In the genomic region with DNA sequence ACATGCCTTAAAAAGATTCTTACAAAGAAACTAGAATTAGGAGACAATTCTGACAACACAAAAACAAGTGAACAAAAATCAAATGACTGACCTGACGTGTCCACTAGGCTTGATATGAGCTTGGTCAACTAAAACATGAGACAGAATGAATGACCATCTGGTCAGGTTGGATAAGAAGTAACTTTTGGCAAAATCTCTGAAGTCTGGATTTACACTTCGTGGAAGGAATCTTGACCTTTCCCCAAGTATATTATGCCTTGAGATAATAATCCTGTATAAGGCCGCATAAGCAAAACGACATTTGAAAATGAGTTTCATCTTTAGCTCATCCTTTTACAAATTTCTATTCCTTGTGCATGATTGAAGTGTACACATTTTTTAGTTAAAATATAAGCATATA, we compare ENCODE assay signal across 14 cellular contexts. TPM values are rescaled to one million over a fixed set of nuclear protein-coding genes. Genes with fewer than 3 reads are reported as not detected.
DNase-seq lines count a peak whose midpoint lies in the region; ATAC-seq, FAIRE-seq and TF ChIP-seq lines count a peak whose summit lies in the region.
"Had no signal": no experiment of that assay in that cellular context is flagged by ENCODE, and none has a peak within 500 bp of the region (broad histone marks: within the 10 kb centered on the region; RNA-seq: fewer than 3 reads in every experiment).

No MANE protein-coding gene starts in this region.

- H3K36me3 ChIP-seq in right lobe of liver, result peaks cover 0 to 31% (median 6%) of the 10 kb centered on the region in 4 donors
- H3K36me3 ChIP-seq in stomach, result no peaks in the 10 kb centered on the region

- FAIRE-seq in frontal cortex (lab: Jason Lieb, UNC), result no peak

- H3K4me3 ChIP-seq in right lobe of liver, result peak overlapping the region in 2 of 3 donors; percentile 87
- no peak overlapping the region for H3K4me3 ChIP-seq in stomach

- WGBS in right lobe of liver (ENCODE audit: insufficient coverage, low coverage, low lambda C conversion rate, missing lambda C conversion rate), result 31% methylated on average over 4 of the region's 4 CpGs
- 71 to 87% (median 84%) methylated on average over 4 of the region's 4 CpGs for WGBS in stomach, 5 donors

- no peak for ATAC-seq in right lobe of liver

- no peak for TF ChIP-seq EP300 in stomach (IDR thresholded peaks at IDR 0.05)

- H3K27ac ChIP-seq in cingulate gyrus (ENCODE audit: low read depth, low read length) (peak overlapping the region; percentile 98), right lobe of liver (peak overlapping the region in 2 of 3 donors; percentile 68 to 79), temporal lobe (ENCODE audit: low read depth, low read length) (peak overlapping the region; percentile 100), stomach (no peak overlapping the region)

- intact Hi-C loops in right lobe of liver (cut with DNase I) (no loop called here), stomach (cut with DNase I; ENCODE audit: low total_unique reads) (no loop called here)

- DNase-seq in OCI-M1 (lab: John Stamatoyannopoulos, UW), result peak; percentile 54
- DNase-seq in right lobe of liver, result no peak
- DNase-seq in frontal cortex (ENCODE audit: low spot score in 2 of 2), result no peak
- no peak for DNase-seq in stomach
- no peak for DNase-seq in hypothalamus (lab: John Stamatoyannopoulos, UW)
- DNase-seq: 8988T; ACHN; Calu3; CD4-positive, alpha-beta T cell; DMS 273 treated with DMSO at 0.1 percent for 48 hours had no signal

- H3K27me3 ChIP-seq in right lobe of liver (no peaks in the 10 kb centered on the region), stomach (peaks cover 0 to 44% (median 21%) of the 10 kb centered on the region in 3 donors)

- TF ChIP-seq POLR2A in right lobe of liver (IDR thresholded peaks at IDR 0.05) (no peak), stomach (IDR thresholded peaks at IDR 0.05) (no peak)

- H3K4me1 ChIP-seq in right lobe of liver, result peaks cover 0 to 56% (median 16%) of the 10 kb centered on the region in 4 donors
- H3K4me1 ChIP-seq in stomach, result peaks cover 0 to 15% (median 8%) of the 10 kb centered on the region in 4 donors

- TF ChIP-seq CTCF in right lobe of liver (IDR thresholded peaks at IDR 0.05), result no peak
- TF ChIP-seq CTCF in stomach (IDR thresholded peaks at IDR 0.05), result no peak

- H3K9me3 ChIP-seq in right lobe of liver, result no peaks in the 10 kb centered on the region
- H3K9me3 ChIP-seq in stomach, result peaks cover 0 to 2% (median 0%) of the 10 kb centered on the region in 4 donors

RNA-seq across cellular contexts. Expression of gene TF, which starts 1.1 kb away (rescaled TPM):
- total RNA-seq in right lobe of liver (over 10,000 TPM in 4 of 6 experiments, 1,000 to 10,000 TPM in 2; 2,871 to 25,349 (median 17,684) TPM), temporal lobe (2.7 TPM), frontal cortex (4.1 TPM), stomach (10 to 100 TPM in 1 of 5 donors, 1 to 10 TPM in 1, under 1 TPM in 2, not detected in 1; under 0.01 to 10.1 (median 1.1) TPM)
- 10 to 100 TPM in 1 of 3 donors, under 1 TPM in 2; 0.61 to 16.2 (median 0.68) TPM for polyA plus RNA-seq in stomach
- total RNA-seq: Daoy, H7 had no signal

Comparison
In these comparisons a context has a peak if more than half of its experiments do, and no peak if none do; other contexts are left out.
1. H3K27ac ChIP-seq: peak in cingulate gyrus (single experiment), right lobe of liver (2 of 3) and temporal lobe (single experiment); none in stomach (0 of 5).
2. H3K4me3 ChIP-seq: peak in right lobe of liver (2 of 3); none in stomach (0 of 4).
3. RNA of gene TF, which starts 1.1 kb away (total RNA-seq): 2,871 to 25,349 TPM in right lobe of liver; 4.1 TPM in frontal cortex (single experiment), 2.7 TPM in temporal lobe (single experiment) and under 0.01 to 10.1 TPM in stomach; every median in the first group is over 100 times any median in the second.